ENCODE assay signal across 8 cellular contexts in the genomic region with DNA sequence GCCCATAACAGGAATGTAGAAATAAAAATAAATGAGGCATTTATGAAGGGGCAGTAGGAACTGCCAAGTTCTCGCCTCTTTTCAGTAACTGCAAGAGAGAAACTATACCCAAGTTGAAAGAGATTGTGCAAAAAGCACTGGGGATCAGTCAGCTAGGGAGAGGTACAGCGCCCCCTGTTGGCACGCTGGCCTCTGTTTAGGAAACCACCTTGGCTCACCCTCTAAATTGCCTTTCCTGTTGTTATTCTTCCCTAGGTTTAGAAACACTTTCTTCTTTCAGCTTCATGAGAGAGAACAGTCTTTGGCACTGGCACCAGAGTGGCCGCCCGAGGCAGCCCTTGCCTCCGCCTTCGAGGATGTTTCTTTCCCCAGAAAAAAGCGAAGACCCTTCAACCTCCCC.
DNase-seq lines count a peak whose midpoint lies in the region; ATAC-seq and TF ChIP-seq lines count a peak whose summit lies in the region.

No MANE protein-coding gene starts in this region.

- CTCF ChIA-PET in HEK293T (lab: Yijun Ruan, JAX): interaction anchor here (0.7 to 1.6 kb wide), 6 partner anchors 10 to 600 kb away, joined by 3 to 4 read pairs (median 3); no protein-coding TSS in a partner anchor

- WGBS in heart right ventricle, 2 donors: 31 to 35% methylated on average over 8 of the region's 8 CpGs

- H3K36me3 ChIP-seq in BE2C (no peaks in the 10 kb centered on the region), heart right ventricle (no peaks in the 10 kb centered on the region)

- TF ChIP-seq CTCF in BE2C (IDR thresholded peaks at IDR 0.05; ENCODE audit: low read depth, low read length) (peak; percentile 79), heart right ventricle (IDR thresholded peaks at IDR 0.05) (peak; percentile 44 to 83 (median 66))

- POLR2A ChIA-PET in HEK293T (lab: Yijun Ruan, JAX): no interaction called here

- H3K4me3 ChIP-seq in BE2C (ENCODE audit: low read depth, low read length) (no peak overlapping the region), heart right ventricle (no peak overlapping the region)

- no peak overlapping the region for H3K27ac ChIP-seq in heart right ventricle

- no peaks in the 10 kb centered on the region for H3K27me3 ChIP-seq in BE2C
- H3K27me3 ChIP-seq in heart right ventricle: peaks cover 0 to 32% (median 0%) of the 10 kb centered on the region in 7 donors

- H3K9me3 ChIP-seq in BE2C (no peaks in the 10 kb centered on the region), heart right ventricle (no peaks in the 10 kb centered on the region)

- DNase-seq in BE2C: peak; percentile 68
- DNase-seq in HEK293T (ENCODE audit: extremely low spot score): peak; percentile 56
- DNase-seq in OCI-M1 (lab: John Stamatoyannopoulos, UW): peak; percentile 69
- peak; percentile 12 to 51 (median 46) for DNase-seq in activated naive CD4-positive, alpha-beta T cell (lab: John Stamatoyannopoulos, UW)
- DNase-seq in heart right ventricle: peak; percentile 51 to 79
- DNase-seq in renal cortical epithelial cell (ENCODE audit: low read depth): peak; percentile 33

- peak; percentile 52 to 83 (median 65) for ATAC-seq in heart right ventricle
- ATAC-seq in GM21381 (IDR thresholded peaks at IDR 0.05; ENCODE audit: unreplicated experiment): no peak
- ATAC-seq in GM18873 (IDR thresholded peaks at IDR 0.05; ENCODE audit: low FRiP score, unreplicated experiment): no peak

- peaks cover 16% of the 10 kb centered on the region for H3K4me1 ChIP-seq in BE2C
- peaks cover 0 to 12% (median 0%) of the 10 kb centered on the region in 9 donors for H3K4me1 ChIP-seq in heart right ventricle

- intact Hi-C loops in heart right ventricle (cut with DNase I): loop anchor here in 9 of 10 donors (5.0 to 10.0 kb wide), 9 partner anchors 135 to 397 kb away; a partner anchor contains a TSS

TF ChIP-seq in HEK293T, 16 proteins besides CTCF, POLR2A, EP300 and RAD21:
- TF ChIP-seq FOXK2 (IDR thresholded peaks at IDR 0.05) (no peak), HDGF (IDR thresholded peaks at IDR 0.05; ENCODE audit: borderline replicate concordance) (no peak), SP1 (IDR thresholded peaks at IDR 0.05) (no peak), SUZ12 (IDR thresholded peaks at IDR 0.05) (no peak), ELF4 (IDR thresholded peaks at IDR 0.05) (no peak), TARDBP (IDR thresholded peaks at IDR 0.05) (no peak)
- TF ChIP-seq, protein P1, sequence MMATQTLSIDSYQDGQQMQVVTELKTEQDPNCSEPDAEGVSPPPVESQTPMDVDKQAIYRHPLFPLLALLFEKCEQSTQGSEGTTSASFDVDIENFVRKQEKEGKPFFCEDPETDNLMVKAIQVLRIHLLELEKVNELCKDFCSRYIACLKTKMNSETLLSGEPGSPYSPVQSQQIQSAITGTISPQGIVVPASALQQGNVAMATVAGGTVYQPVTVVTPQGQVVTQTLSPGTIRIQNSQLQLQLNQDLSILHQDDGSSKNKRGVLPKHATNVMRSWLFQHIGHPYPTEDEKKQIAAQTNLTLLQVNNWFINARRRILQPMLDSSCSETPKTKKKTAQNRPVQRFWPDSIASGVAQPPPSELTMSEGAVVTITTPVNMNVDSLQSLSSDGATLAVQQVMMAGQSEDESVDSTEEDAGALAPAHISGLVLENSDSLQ (IDR thresholded peaks at IDR 0.05): no peak

Comparison
In these comparisons a context has a peak if more than half of its experiments do, and no peak if none do; other contexts are left out.
1. ATAC-seq: peak in heart right ventricle (8 of 8); none in GM21381 (single experiment) and GM18873 (single experiment).
2. Peak in every context shown above with its lines, with median percentiles within 50 percentile points of each other: DNase-seq.